8 cellular contexts compared by ENCODE assay signal in the genomic region with DNA sequence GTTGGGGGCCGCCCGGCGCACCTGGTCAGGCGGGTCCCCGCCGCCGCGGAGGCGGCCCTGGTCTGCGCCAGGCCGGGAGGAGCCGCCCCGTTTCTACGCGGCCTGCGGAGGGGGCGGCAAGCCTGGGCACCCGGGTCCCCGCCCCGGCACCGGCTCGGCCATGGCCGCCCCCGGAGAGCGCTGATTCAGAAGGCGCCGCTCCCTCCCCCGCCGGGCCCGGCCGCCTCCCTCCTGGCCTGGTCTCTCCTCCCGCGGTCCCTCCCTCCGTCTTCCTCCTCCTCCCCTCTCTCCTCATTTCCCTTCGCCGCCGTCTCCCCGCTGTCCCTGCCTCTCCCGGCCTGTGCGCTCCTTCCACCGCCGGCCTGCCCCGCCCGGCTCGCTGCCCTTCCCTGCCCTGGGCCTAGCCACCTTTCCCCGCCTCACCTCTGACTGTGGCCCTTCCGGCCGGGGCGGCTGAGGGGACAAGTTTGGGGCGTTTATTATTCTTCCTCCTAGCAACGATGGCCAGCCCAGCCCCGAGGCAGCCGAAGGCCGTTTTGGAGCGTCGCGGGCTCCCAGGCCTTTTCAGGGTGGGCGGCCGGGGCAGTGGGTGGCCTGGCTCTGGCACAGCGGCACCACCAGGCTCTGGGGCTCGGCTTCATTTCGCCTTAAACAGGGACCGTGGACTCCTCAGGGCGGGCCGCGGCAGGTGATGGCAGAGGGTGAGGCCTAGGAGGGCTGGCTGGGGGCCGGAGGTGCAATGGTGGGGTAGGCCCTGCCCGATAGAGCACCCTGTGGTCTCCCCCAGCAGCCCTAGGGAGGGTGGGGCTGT. TPM values are rescaled to one million over a fixed set of nuclear protein-coding genes. Genes with fewer than 3 reads are reported as not detected.
DNase-seq lines count a peak whose midpoint lies in the region; ATAC-seq and TF ChIP-seq lines count a peak whose summit lies in the region.

No MANE protein-coding gene starts in this region.

- peak overlapping the region in 4 of 11 experiments; percentile 47 to 76 (median 67); a peak in 8 of 22 replicates for H3K27ac ChIP-seq in BLaER1 treated with 17β-estradiol and CSF1 and Interleukin-3, amounts not matched to agents 10 nM and 100 nM
- H3K27ac ChIP-seq in ectodermal cell (ENCODE audit: insufficient read depth, low read depth, low read length, poor library complexity, severe bottlenecking), result no peak overlapping the region
- H3K27ac ChIP-seq in lung (ENCODE audit: low read depth in 1 of 2, low read length in 1 of 2), result peak overlapping the region; percentile 53 to 72

- no peak for TF ChIP-seq CTCF in lung (IDR thresholded peaks at IDR 0.05; ENCODE audit: control extremely low read depth, extremely low read depth)

- peak overlapping the region; percentile 91 to 100 (median 99) for H3K4me2 ChIP-seq in BLaER1 treated with 17β-estradiol and CSF1 and Interleukin-3, amounts not matched to agents 10 nM and 100 nM

- H3K4me3 Mint-ChIP-seq in stimulated activated effector memory CD8-positive, alpha-beta T cell treated with anti-CD3 and anti-CD28 coated beads, Interleukin-12 subunit alpha, Interleukin-12 subunit beta, amount 100 ng/mL, for 72 hours, result peak overlapping the region; percentile 74

- H3K9me3 Mint-ChIP-seq in stimulated activated effector memory CD8-positive, alpha-beta T cell treated with anti-CD3 and anti-CD28 coated beads, Interleukin-12 subunit alpha, Interleukin-12 subunit beta, amount 100 ng/mL, for 72 hours, result no peaks in the 10 kb centered on the region

- ATAC-seq in lung (ENCODE audit: insufficient read depth, low FRiP score), result peak; percentile 73
- ATAC-seq in stimulated activated effector memory CD8-positive, alpha-beta T cell treated with anti-CD3 and anti-CD28 coated beads, Interleukin-12 subunit alpha, Interleukin-12 subunit beta, amount 100 ng/mL, for 72 hours, result peak; percentile 79

- H3K9ac ChIP-seq in BLaER1 treated with 17β-estradiol and CSF1 and Interleukin-3, amounts not matched to agents 10 nM and 100 nM, result peak overlapping the region; percentile 60 to 88 (median 75)

- peaks cover 0 to 11% (median 0%) of the 10 kb centered on the region in 11 experiments; a peak in 2 of 22 replicates for H3K36me3 ChIP-seq in BLaER1 treated with 17β-estradiol and CSF1 and Interleukin-3, amounts not matched to agents 10 nM and 100 nM
- H3K36me3 ChIP-seq in ectodermal cell (ENCODE audit: control insufficient read depth, insufficient read depth, low read length), result no peaks in the 10 kb centered on the region
- H3K36me3 ChIP-seq in lung (ENCODE audit: control insufficient read depth in 2 of 2, insufficient read depth in 2 of 2, low read length in 2 of 2), result peaks cover 0 to 2% of the 10 kb centered on the region in 2 donors

- H3K27ac Mint-ChIP-seq in stimulated activated effector memory CD8-positive, alpha-beta T cell treated with anti-CD3 and anti-CD28 coated beads, Interleukin-12 subunit alpha, Interleukin-12 subunit beta, amount 100 ng/mL, for 72 hours, result no peak overlapping the region

- H3K4me3 ChIP-seq in BLaER1 treated with 17β-estradiol and CSF1 and Interleukin-3, amounts not matched to agents 10 nM and 100 nM, result peak overlapping the region; percentile 65 to 93 (median 74)
- peak overlapping the region; percentile 41 for H3K4me3 ChIP-seq in ectodermal cell (ENCODE audit: insufficient read depth, low read depth, low read length)
- peak overlapping the region; percentile 40 for H3K4me3 ChIP-seq in lung

- DNase-seq in HT-29 (ENCODE audit: low spot score), result peak; percentile 48
- peak; percentile 37 for DNase-seq in UCSD-AML1 (lab: John Stamatoyannopoulos, UW; ENCODE audit: unreplicated experiment)
- DNase-seq in lung (ENCODE audit: low spot score), result peak; percentile 68
- DNase-seq in stimulated activated effector memory CD8-positive, alpha-beta T cell treated with anti-CD3 and anti-CD28 coated beads, Interleukin-12 subunit alpha, Interleukin-12 subunit beta, amount 100 ng/mL, for 72 hours (ENCODE audit: low spot score in 2 of 2), result peak in 1 of 2 donors; percentile 26
- DNase-seq in NCI-H446 treated with DMSO at 0.1 percent for 48 hours (lab: John Stamatoyannopoulos, UW), result no peak
- DNase-seq in effector CD8-positive, alpha-beta T cell (lab: John Stamatoyannopoulos, UW), result no peak

- peaks cover 16% of the 10 kb centered on the region for H3K4me1 Mint-ChIP-seq in stimulated activated effector memory CD8-positive, alpha-beta T cell treated with anti-CD3 and anti-CD28 coated beads, Interleukin-12 subunit alpha, Interleukin-12 subunit beta, amount 100 ng/mL, for 72 hours

- H3K27me3 ChIP-seq in BLaER1 treated with 17β-estradiol and CSF1 and Interleukin-3, amounts not matched to agents 10 nM and 100 nM, result peaks cover 48 to 74% (median 62%) of the 10 kb centered on the region in 11 experiments
- peaks cover 52% of the 10 kb centered on the region for H3K27me3 ChIP-seq in ectodermal cell (ENCODE audit: control insufficient read depth, insufficient read depth, low read length, poor library complexity, severe bottlenecking)
- H3K27me3 ChIP-seq in lung (ENCODE audit: control insufficient read depth, insufficient read depth), result no peaks in the 10 kb centered on the region

- H3K9me3 ChIP-seq in BLaER1 treated with 17β-estradiol and CSF1 and Interleukin-3, amounts not matched to agents 10 nM and 100 nM (replicated peaks in 1 of 11), result peaks cover 0 to 9% (median 0%) of the 10 kb centered on the region in 11 experiments; a peak in 10 of 22 replicates
- H3K9me3 ChIP-seq in ectodermal cell (ENCODE audit: control insufficient read depth, low read length) (no peaks in the 10 kb centered on the region), lung (ENCODE audit: control insufficient read depth in 2 of 2, insufficient read depth in 1 of 2, low read length in 1 of 2) (peaks cover 0 to 3% of the 10 kb centered on the region in 2 donors)

- peaks cover 8 to 27% (median 14%) of the 10 kb centered on the region in 10 experiments; a peak in 19 of 20 replicates for H3K4me1 ChIP-seq in BLaER1 treated with 17β-estradiol and CSF1 and Interleukin-3, amounts not matched to agents 10 nM and 100 nM
- H3K4me1 ChIP-seq in ectodermal cell (ENCODE audit: control insufficient read depth, insufficient read depth, low read length), result peaks cover 16% of the 10 kb centered on the region
- H3K4me1 ChIP-seq in lung (ENCODE audit: control insufficient read depth in 2 of 2, insufficient read depth in 2 of 2, low read length in 2 of 2), result peaks cover 0 to 13% of the 10 kb centered on the region in 2 donors

- WGBS in ectodermal cell, 2 experiments, result 2 to 3% methylated on average over 68 of the region's 68 CpGs
- 10 to 19% methylated on average over 40 to 68 of the region's 68 CpGs for WGBS in lung, 2 donors

- peaks cover 20 to 65% (median 44%) of the 10 kb centered on the region in 11 experiments; a peak in 20 of 22 replicates for H4K20me1 ChIP-seq in BLaER1 treated with 17β-estradiol and CSF1 and Interleukin-3, amounts not matched to agents 10 nM and 100 nM

- no peaks in the 10 kb centered on the region for H3K36me3 Mint-ChIP-seq in stimulated activated effector memory CD8-positive, alpha-beta T cell treated with anti-CD3 and anti-CD28 coated beads, Interleukin-12 subunit alpha, Interleukin-12 subunit beta, amount 100 ng/mL, for 72 hours

RNA-seq across cellular contexts. Expression of gene CEP170B, which starts 0.8 kb away (rescaled TPM):
- total RNA-seq in HT-29 (2014; rRNA removed; shearing (Covaris generic)), result 69.3 and 78.1 TPM in 2 replicates
- polyA plus RNA-seq in ectodermal cell (2013, experiment 1 of 4), result 15.3 TPM
- 13.7 TPM for polyA plus RNA-seq in ectodermal cell (2013, experiment 2 of 4)
- polyA plus RNA-seq in ectodermal cell (2013, experiment 3 of 4), result 9.5 TPM
- 11.7 TPM for polyA plus RNA-seq in ectodermal cell (2013, experiment 4 of 4)
- 10 to 100 TPM; 12.1 to 50.3 TPM for total RNA-seq in lung
- polyA plus RNA-seq in lung, result 10 to 100 TPM; 12.7 to 17.6 TPM

RNA-seq across cellular contexts. Expression of gene PLD4, which starts 58.8 kb away (rescaled TPM):
- total RNA-seq in HT-29 (2014; rRNA removed; shearing (Covaris generic)), result not detected in 2 replicates
- not detected for polyA plus RNA-seq in ectodermal cell (2013, experiment 1 of 4)
- not detected for polyA plus RNA-seq in ectodermal cell (2013, experiment 2 of 4)
- polyA plus RNA-seq in ectodermal cell (2013, experiment 3 of 4), result not detected
- polyA plus RNA-seq in ectodermal cell (2013, experiment 4 of 4), result not detected
- total RNA-seq in lung, result 1 to 10 TPM in 1 of 2 donors, under 1 TPM in 1; 0.92 to 6.3 TPM
- under 1 TPM; 0.71 to 0.84 TPM for polyA plus RNA-seq in lung

Comparison
In these comparisons a context has a peak if more than half of its experiments do, and no peak if none do; other contexts are left out.
1. DNase-seq: peak in HT-29 (single experiment), UCSD-AML1 (single experiment) and lung (single experiment); none in NCI-H446 treated with DMSO at 0.1 percent for 48 hours (single experiment) and effector CD8-positive, alpha-beta T cell (single experiment).
2. Peak in every context shown above with its lines, with median percentiles within 50 percentile points of each other: H3K4me3 ChIP-seq.